In genomic region chr9:109012876-109013677, GRCh38 we compare ENCODE assay signal across 1 cellular context.
TF ChIP-seq lines count a peak whose summit lies in the region.

Gene CTNNAL1 (minus strand): TSS chr9:109013499. CDS start chr9:109013442, 57 bp downstream.

TF ChIP-seq in HepG2, 621 proteins besides CTCF, POLR2A, EP300 and RAD21 (continued from another document and continues in another):
- peak; percentile 25; the same call in 1 of the 2 replicates for TF ChIP-seq CSRNP1 (CRISPR knock-in tag; IDR thresholded peaks at IDR 0.05)
- 0 out of 2 replicates have a peak, but pooled peaks have one; percentile 32 for TF ChIP-seq ZNF556 (CRISPR knock-in tag; IDR thresholded peaks at IDR 0.05; ENCODE audit: borderline replicate concordance)
- peak; percentile 16; the same call in 1 of the 2 replicates for TF ChIP-seq FOXP4 (CRISPR knock-in tag; IDR thresholded peaks at IDR 0.05)
- no peak for TF ChIP-seq ZHX2 (IDR thresholded peaks at IDR 0.05; ENCODE audit: low read depth)
- peak; percentile 54; the same call in 1 of the 2 replicates for TF ChIP-seq ZHX2 (CRISPR knock-in tag; IDR thresholded peaks at IDR 0.05; ENCODE audit: borderline replicate concordance)
- TF ChIP-seq GMEB1 (CRISPR knock-in tag; IDR thresholded peaks at IDR 0.05; ENCODE audit: borderline replicate concordance): no peak
- 0 out of 2 replicates have a peak, but pooled peaks have one; percentile 44 for TF ChIP-seq ZNF451 (CRISPR knock-in tag; IDR thresholded peaks at IDR 0.05)
- TF ChIP-seq ZNF547 (CRISPR knock-in tag; IDR thresholded peaks at IDR 0.05): 0 out of 2 replicates have a peak, but pooled peaks have one; percentile 8
- no peak for TF ChIP-seq TRIM24 (CRISPR knock-in tag; IDR thresholded peaks at IDR 0.05)
- TF ChIP-seq ZSCAN30 (CRISPR knock-in tag; IDR thresholded peaks at IDR 0.05): no peak
- no peak for TF ChIP-seq TFAP4 (IDR thresholded peaks at IDR 0.05; ENCODE audit: borderline replicate concordance, low read depth)
- peak; percentile 26; the same call in 1 of the 2 replicates for TF ChIP-seq ZNF891 (CRISPR knock-in tag; IDR thresholded peaks at IDR 0.05)
- 0 out of 2 replicates have a peak, but pooled peaks have one; percentile 14 for TF ChIP-seq E2F5 (CRISPR knock-in tag; conservative IDR thresholded peaks at IDR 0.05)
- TF ChIP-seq UBTF (CRISPR knock-in tag; IDR thresholded peaks at IDR 0.05): peak; percentile 62; the same call in 1 of the 2 replicates
- TF ChIP-seq SKI (IDR thresholded peaks at IDR 0.05; ENCODE audit: partially characterized antibody): peak; percentile 52
- TF ChIP-seq NR0B2 (CRISPR knock-in tag; IDR thresholded peaks at IDR 0.05): 0 out of 2 replicates have a peak, but pooled peaks have one; percentile 30
- TF ChIP-seq ZBTB25 (CRISPR knock-in tag; IDR thresholded peaks at IDR 0.05): 0 out of 2 replicates have a peak, but pooled peaks have one; percentile 28
- peak; percentile 63; the same call in 1 of the 2 replicates for TF ChIP-seq ZNF670 (CRISPR knock-in tag; IDR thresholded peaks at IDR 0.05; ENCODE audit: borderline replicate concordance)
- 0 out of 2 replicates have a peak, but pooled peaks have one; percentile 10 for TF ChIP-seq ZMYM4 (CRISPR knock-in tag; IDR thresholded peaks at IDR 0.05)
- TF ChIP-seq ZNF224 (CRISPR knock-in tag; IDR thresholded peaks at IDR 0.05): 0 out of 2 replicates have a peak, but pooled peaks have one; percentile 37
- no peak for TF ChIP-seq HBP1 (CRISPR knock-in tag; IDR thresholded peaks at IDR 0.05; ENCODE audit: low read depth)
- no peak for TF ChIP-seq KDM1A (CRISPR knock-in tag; IDR thresholded peaks at IDR 0.05)
- TF ChIP-seq YEATS4 (CRISPR knock-in tag; IDR thresholded peaks at IDR 0.05; ENCODE audit: borderline replicate concordance): 0 out of 2 replicates have a peak, but pooled peaks have one; percentile 18
- peak; percentile 59 for TF ChIP-seq PHF8 (CRISPR knock-in tag; IDR thresholded peaks at IDR 0.05)
- no peak for TF ChIP-seq DR1 (CRISPR knock-in tag; IDR thresholded peaks at IDR 0.05)
- no peak for TF ChIP-seq ZNF468 (CRISPR knock-in tag; IDR thresholded peaks at IDR 0.05)
- TF ChIP-seq ZNF329 (CRISPR knock-in tag; IDR thresholded peaks at IDR 0.05; ENCODE audit: low read depth): no peak
- peak; percentile 41; the same call in 1 of the 2 replicates for TF ChIP-seq HDAC1 (CRISPR knock-in tag; IDR thresholded peaks at IDR 0.05)
- TF ChIP-seq MAX (IDR thresholded peaks at IDR 0.05): peak; percentile 57; the same call in 1 of the 2 replicates
- no peak for TF ChIP-seq ZNF619 (CRISPR knock-in tag; IDR thresholded peaks at IDR 0.05)
- peak; percentile 50 for TF ChIP-seq POLR2AphosphoS5 (IDR thresholded peaks at IDR 0.05; ENCODE audit: low read depth, low read length)
- TF ChIP-seq ZNF543 (CRISPR knock-in tag; IDR thresholded peaks at IDR 0.05): peak; percentile 84
- TF ChIP-seq ZNF414 (CRISPR knock-in tag; IDR thresholded peaks at IDR 0.05): no peak
- no peak for TF ChIP-seq CBX5 (CRISPR knock-in tag; IDR thresholded peaks at IDR 0.05; ENCODE audit: borderline replicate concordance)
- no peak for TF ChIP-seq ZNF354B (CRISPR knock-in tag; IDR thresholded peaks at IDR 0.05)
- no peak for TF ChIP-seq RFX1 (IDR thresholded peaks at IDR 0.05)
